ENCODE assay signal across 8 cellular contexts in the genomic region with DNA sequence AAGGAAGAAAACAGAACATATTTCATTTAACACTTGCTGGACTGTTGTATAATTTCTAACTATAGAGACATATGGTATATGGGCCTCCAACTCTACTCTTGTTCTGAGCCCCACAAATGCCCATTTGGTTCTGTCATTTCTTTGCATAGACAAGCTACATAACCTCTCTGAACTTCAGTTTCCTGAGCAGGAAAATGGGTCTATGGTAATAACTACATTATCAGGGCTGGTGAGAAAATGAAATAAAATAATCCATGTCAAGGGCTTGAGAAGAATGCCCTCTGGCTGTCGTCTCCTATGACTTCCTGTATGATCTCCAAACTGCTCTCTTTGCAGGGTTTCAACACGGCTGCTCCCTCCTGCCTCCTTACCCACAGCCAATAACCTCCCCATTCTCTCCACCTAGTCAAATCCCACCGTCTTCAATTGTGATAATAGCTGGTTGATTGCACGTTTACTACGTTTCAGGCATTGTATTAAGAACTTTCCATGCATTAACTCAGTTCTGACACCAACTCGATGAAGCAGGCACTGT. TPM values are rescaled to one million over a fixed set of nuclear protein-coding genes. Genes with fewer than 3 reads are reported as not detected.
A peak's percentile ranks its signal among the peaks of the same experiment; 100 is the strongest.
DNase-seq lines count a peak whose midpoint lies in the region; ATAC-seq and TF ChIP-seq lines count a peak whose summit lies in the region.

No MANE protein-coding gene starts in this region.

- no peak for TF ChIP-seq CTCF in endothelial cell (IDR thresholded peaks at IDR 0.05; ENCODE audit: unreplicated experiment)

- WGBS in neuronal stem cell (ENCODE audit: extremely low coverage in 2 of 2, insufficient read length in 2 of 2, insufficient replicate concordance in 1 of 2), 2 donors, result no CpG with 5 or more reads among the region's 6 CpGs

- H3K14ac ChIP-seq in neuronal stem cell (ENCODE audit: low read length), result no peak overlapping the region

- no peaks in the 10 kb centered on the region for H3K27me3 ChIP-seq in CD4-positive, CD25-positive, alpha-beta regulatory T cell (ENCODE audit: control insufficient read depth, insufficient read depth, low read length)
- H3K27me3 ChIP-seq in neuronal stem cell (ENCODE audit: control insufficient read depth in 3 of 3, insufficient read depth in 3 of 3, low read depth in 1 of 3, low read length in 3 of 3), result no peaks in the 10 kb centered on the region

- no peak for DNase-seq in CD4-positive, CD25-positive, alpha-beta regulatory T cell
- DNase-seq in NCI-H146 treated with DMSO at 0.1 percent for 48 hours (lab: John Stamatoyannopoulos, UW; ENCODE audit: unreplicated experiment) (peak; percentile 71), endothelial cell (ENCODE audit: low spot score) (no peak), neuronal stem cell (ENCODE audit: low spot score) (no peak), HEK293T (ENCODE audit: extremely low spot score) (no peak), NCI-H2196 (lab: John Stamatoyannopoulos, UW; ENCODE audit: unreplicated experiment) (no peak)

- H2BK5ac ChIP-seq in neuronal stem cell (ENCODE audit: low read length), result peak overlapping the region; percentile 30

- peaks cover 0 to 2% (median 0%) of the 10 kb centered on the region in 7 donors for H3K9me3 Mint-ChIP-seq in CD4-positive, CD25-positive, alpha-beta regulatory T cell
- H3K9me3 Mint-ChIP-seq in endothelial cell (ENCODE audit: unreplicated experiment), result no peaks in the 10 kb centered on the region

- peak overlapping the region; percentile 71 for H2AFZ ChIP-seq in neuronal stem cell (ENCODE audit: low read length)

- peak overlapping the region in 3 of 4 donors; percentile 6 to 58 (median 30) for H3K4me3 Mint-ChIP-seq in CD4-positive, CD25-positive, alpha-beta regulatory T cell
- H3K4me3 Mint-ChIP-seq in endothelial cell (ENCODE audit: unreplicated experiment), result peak overlapping the region; percentile 88

- H3K79me1 ChIP-seq in neuronal stem cell (ENCODE audit: low read depth, low read length), result no peaks in the 10 kb centered on the region

- H3K4me2 ChIP-seq in neuronal stem cell (ENCODE audit: insufficient read depth, low read length, poor library complexity, severe bottlenecking), result peak overlapping the region; percentile 69

- no peak overlapping the region for H3K9ac ChIP-seq in neuronal stem cell (ENCODE audit: low read depth, low read length, poor library complexity)

- peaks cover 4% of the 10 kb centered on the region for H3K27me3 Mint-ChIP-seq in CD4-positive, CD25-positive, alpha-beta regulatory T cell
- peaks cover 7% of the 10 kb centered on the region for H3K27me3 Mint-ChIP-seq in endothelial cell (ENCODE audit: unreplicated experiment)

- no peak overlapping the region for H2BK120ac ChIP-seq in neuronal stem cell (ENCODE audit: low read depth, low read length)

- ATAC-seq in CD4-positive, CD25-positive, alpha-beta regulatory T cell (ENCODE audit: low read depth in 2 of 2), result no peak
- ATAC-seq in HG02840 (IDR thresholded peaks at IDR 0.05; ENCODE audit: low FRiP score, unreplicated experiment) (no peak), GM21576 (IDR thresholded peaks at IDR 0.05; ENCODE audit: unreplicated experiment) (no peak)

- no peaks in the 10 kb centered on the region for H3K9me3 ChIP-seq in CD4-positive, CD25-positive, alpha-beta regulatory T cell (ENCODE audit: control insufficient read depth in 2 of 2, low read length in 2 of 2)
- H3K9me3 ChIP-seq in neuronal stem cell (replicated peaks in 1 of 2; ENCODE audit: control insufficient read depth in 2 of 2, insufficient read depth in 1 of 2, low read depth in 1 of 2, low read length in 2 of 2), result no peaks in the 10 kb centered on the region

- no peak overlapping the region for H4K8ac ChIP-seq in neuronal stem cell (ENCODE audit: low read depth, low read length)

- H3K27ac Mint-ChIP-seq in CD4-positive, CD25-positive, alpha-beta regulatory T cell, result peak overlapping the region in 2 of 3 donors; percentile 23 to 79
- peak overlapping the region; percentile 100 for H3K27ac Mint-ChIP-seq in endothelial cell (ENCODE audit: unreplicated experiment)

- peaks cover 8% of the 10 kb centered on the region for H3K4me1 ChIP-seq in CD4-positive, CD25-positive, alpha-beta regulatory T cell (ENCODE audit: control insufficient read depth, insufficient read depth, low read length, poor library complexity, severe bottlenecking)
- peaks cover 4 to 10% of the 10 kb centered on the region in 2 donors for H3K4me1 ChIP-seq in neuronal stem cell (ENCODE audit: control insufficient read depth in 2 of 2, insufficient read depth in 1 of 2, low read depth in 1 of 2, low read length in 2 of 2)

- peaks cover 0 to 18% (median 6%) of the 10 kb centered on the region in 4 donors for H3K4me1 Mint-ChIP-seq in CD4-positive, CD25-positive, alpha-beta regulatory T cell
- peaks cover 24% of the 10 kb centered on the region for H3K4me1 Mint-ChIP-seq in endothelial cell (ENCODE audit: unreplicated experiment)

- peak overlapping the region; percentile 61 for H3K18ac ChIP-seq in neuronal stem cell (ENCODE audit: low read length)

- no peak overlapping the region for H3K4me3 ChIP-seq in CD4-positive, CD25-positive, alpha-beta regulatory T cell (ENCODE audit: low read depth, low read length)
- peak overlapping the region; percentile 52 to 72 for H3K4me3 ChIP-seq in neuronal stem cell (ENCODE audit: low read length in 2 of 2)

- no peak overlapping the region for H3K27ac ChIP-seq in CD4-positive, CD25-positive, alpha-beta regulatory T cell (ENCODE audit: insufficient read depth, low read length, poor library complexity, severe bottlenecking)
- peak overlapping the region; percentile 94 for H3K27ac ChIP-seq in neuronal stem cell (replicated peaks; ENCODE audit: low read length)

- no peak overlapping the region for H2BK12ac ChIP-seq in neuronal stem cell (ENCODE audit: low read length)

- H4K91ac ChIP-seq in neuronal stem cell (ENCODE audit: low read depth, low read length, poor library complexity), result no peak overlapping the region

- no peak overlapping the region for H2BK15ac ChIP-seq in neuronal stem cell (ENCODE audit: low read length)

- no peak overlapping the region for H2AK5ac ChIP-seq in neuronal stem cell (ENCODE audit: low read depth, low read length)

- no peak overlapping the region for H3K4ac ChIP-seq in neuronal stem cell (ENCODE audit: low read length)

- H3K36me3 ChIP-seq in CD4-positive, CD25-positive, alpha-beta regulatory T cell (ENCODE audit: control insufficient read depth, insufficient read depth, low read length), result no peaks in the 10 kb centered on the region
- no peaks in the 10 kb centered on the region for H3K36me3 ChIP-seq in neuronal stem cell (replicated peaks in 1 of 2; ENCODE audit: control insufficient read depth in 2 of 2, insufficient read depth in 2 of 2, low read length in 2 of 2)

- POLR2A ChIA-PET in HEK293T (lab: Yijun Ruan, JAX), result interaction anchor here (1.4 to 1.9 kb wide), 2 partner anchors 11 to 15 kb away, joined by 3 to 14 read pairs; no protein-coding TSS in a partner anchor

- no peaks in the 10 kb centered on the region for H3K36me3 Mint-ChIP-seq in CD4-positive, CD25-positive, alpha-beta regulatory T cell
- H3K36me3 Mint-ChIP-seq in endothelial cell (ENCODE audit: low read depth, unreplicated experiment), result peaks cover 4% of the 10 kb centered on the region

- CTCF ChIA-PET in HEK293T (lab: Yijun Ruan, JAX), result no interaction called here

- no peak overlapping the region for H3K23ac ChIP-seq in neuronal stem cell (ENCODE audit: low read depth, low read length, poor library complexity)

TF ChIP-seq in HEK293T, 16 proteins besides CTCF, POLR2A, EP300 and RAD21 (continues in another document):
- no peak for TF ChIP-seq ARNT (IDR thresholded peaks at IDR 0.05)
- TF ChIP-seq, protein P1, sequence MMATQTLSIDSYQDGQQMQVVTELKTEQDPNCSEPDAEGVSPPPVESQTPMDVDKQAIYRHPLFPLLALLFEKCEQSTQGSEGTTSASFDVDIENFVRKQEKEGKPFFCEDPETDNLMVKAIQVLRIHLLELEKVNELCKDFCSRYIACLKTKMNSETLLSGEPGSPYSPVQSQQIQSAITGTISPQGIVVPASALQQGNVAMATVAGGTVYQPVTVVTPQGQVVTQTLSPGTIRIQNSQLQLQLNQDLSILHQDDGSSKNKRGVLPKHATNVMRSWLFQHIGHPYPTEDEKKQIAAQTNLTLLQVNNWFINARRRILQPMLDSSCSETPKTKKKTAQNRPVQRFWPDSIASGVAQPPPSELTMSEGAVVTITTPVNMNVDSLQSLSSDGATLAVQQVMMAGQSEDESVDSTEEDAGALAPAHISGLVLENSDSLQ (IDR thresholded peaks at IDR 0.05), result no peak
- no peak for TF ChIP-seq HDGF (IDR thresholded peaks at IDR 0.05; ENCODE audit: borderline replicate concordance)
- no peak for TF ChIP-seq CTBP1 (IDR thresholded peaks at IDR 0.05; ENCODE audit: borderline replicate concordance)
- TF ChIP-seq SP1 (IDR thresholded peaks at IDR 0.05), result no peak
- TF ChIP-seq FOXK2 (IDR thresholded peaks at IDR 0.05), result no peak
- no peak for TF ChIP-seq TARDBP (IDR thresholded peaks at IDR 0.05)
- TF ChIP-seq ZNF384 (IDR thresholded peaks at IDR 0.05), result no peak
- no peak for TF ChIP-seq LEF1 (IDR thresholded peaks at IDR 0.05; ENCODE audit: borderline replicate concordance)
- TF ChIP-seq L3MBTL2 (conservative IDR thresholded peaks at IDR 0.05), result no peak

RNA-seq across cellular contexts. Expression of a gene that starts 12.0 kb away (rescaled TPM):
- 19.7 TPM for total RNA-seq in CD4-positive, CD25-positive, alpha-beta regulatory T cell
- 10 to 100 TPM in 1 of 4 donors, 1 to 10 TPM in 3; 5.9 to 12.7 (median 7.9) TPM for polyA plus RNA-seq in CD4-positive, CD25-positive, alpha-beta regulatory T cell
- total RNA-seq in endothelial cell (ENCODE audit: unreplicated experiment), result 40.0 TPM
- polyA plus RNA-seq in neuronal stem cell (2013, experiment 1 of 2), result 40.2 TPM
- polyA plus RNA-seq in neuronal stem cell (2013, experiment 2 of 2), result 40.1 TPM

RNA-seq across cellular contexts. Expression of a gene that starts 16.0 kb away (rescaled TPM):
- 4.9 TPM for total RNA-seq in CD4-positive, CD25-positive, alpha-beta regulatory T cell
- under 1 TPM; 0.29 to 0.44 (median 0.38) TPM for polyA plus RNA-seq in CD4-positive, CD25-positive, alpha-beta regulatory T cell
- total RNA-seq in endothelial cell (ENCODE audit: unreplicated experiment), result 64.7 TPM
- polyA plus RNA-seq in neuronal stem cell (2013, experiment 1 of 2), result 52.4 TPM
- polyA plus RNA-seq in neuronal stem cell (2013, experiment 2 of 2), result 51.5 TPM

RNA-seq across cellular contexts. Expression of a gene that starts 18.8 kb away (rescaled TPM):
- 1.1 TPM for total RNA-seq in CD4-positive, CD25-positive, alpha-beta regulatory T cell
- polyA plus RNA-seq in CD4-positive, CD25-positive, alpha-beta regulatory T cell, result under 1 TPM; 0.10 to 0.52 (median 0.31) TPM
- 27.5 TPM for total RNA-seq in endothelial cell (ENCODE audit: unreplicated experiment)
- 23.9 TPM for polyA plus RNA-seq in neuronal stem cell (2013, experiment 1 of 2)
- 23.8 TPM for polyA plus RNA-seq in neuronal stem cell (2013, experiment 2 of 2)

RNA-seq across cellular contexts. Expression of a gene that starts 37.5 kb away (rescaled TPM):
- total RNA-seq in CD4-positive, CD25-positive, alpha-beta regulatory T cell, result 1.5 TPM
- 1 to 10 TPM in 2 of 4 donors, under 1 TPM in 1, not detected in 1; 0.52 to 1.5 (median 1.1) TPM for polyA plus RNA-seq in CD4-positive, CD25-positive, alpha-beta regulatory T cell
- total RNA-seq in endothelial cell (ENCODE audit: unreplicated experiment), result 43.2 TPM
- 27.7 TPM for polyA plus RNA-seq in neuronal stem cell (2013, experiment 1 of 2)
- polyA plus RNA-seq in neuronal stem cell (2013, experiment 2 of 2), result 26.1 TPM

RNA-seq across cellular contexts. Expression of a gene that starts 51.8 kb away (rescaled TPM):
- total RNA-seq in CD4-positive, CD25-positive, alpha-beta regulatory T cell, result not detected
- polyA plus RNA-seq in CD4-positive, CD25-positive, alpha-beta regulatory T cell, result not detected
- not detected for total RNA-seq in endothelial cell (ENCODE audit: unreplicated experiment)
- not detected for polyA plus RNA-seq in neuronal stem cell (2013, experiment 1 of 2)
- polyA plus RNA-seq in neuronal stem cell (2013, experiment 2 of 2), result not detected

Comparison
In these comparisons a context has a peak if more than half of its experiments do, and no peak if none do; other contexts are left out.
1. RNA of a gene that starts 16.0 kb away (total RNA-seq): 64.7 TPM in endothelial cell (single experiment); 4.9 TPM in CD4-positive, CD25-positive, alpha-beta regulatory T cell (single experiment); every median in the first group is over 10 times any median in the second.
2. RNA of a gene that starts 18.8 kb away (total RNA-seq): 27.5 TPM in endothelial cell (single experiment); 1.1 TPM in CD4-positive, CD25-positive, alpha-beta regulatory T cell (single experiment); every median in the first group is over 10 times any median in the second.